2 cellular contexts compared by ENCODE assay signal in genomic region chr12:108289342-108290131, GRCh38.
A peak's percentile ranks its signal among the peaks of the same experiment; 100 is the strongest.
TF ChIP-seq lines count a peak whose summit lies in the region.

No MANE protein-coding gene starts in this region.

TF ChIP-seq in HCT116, 20 proteins besides CTCF, POLR2A, EP300 and RAD21:
- TF ChIP-seq, protein P1, sequence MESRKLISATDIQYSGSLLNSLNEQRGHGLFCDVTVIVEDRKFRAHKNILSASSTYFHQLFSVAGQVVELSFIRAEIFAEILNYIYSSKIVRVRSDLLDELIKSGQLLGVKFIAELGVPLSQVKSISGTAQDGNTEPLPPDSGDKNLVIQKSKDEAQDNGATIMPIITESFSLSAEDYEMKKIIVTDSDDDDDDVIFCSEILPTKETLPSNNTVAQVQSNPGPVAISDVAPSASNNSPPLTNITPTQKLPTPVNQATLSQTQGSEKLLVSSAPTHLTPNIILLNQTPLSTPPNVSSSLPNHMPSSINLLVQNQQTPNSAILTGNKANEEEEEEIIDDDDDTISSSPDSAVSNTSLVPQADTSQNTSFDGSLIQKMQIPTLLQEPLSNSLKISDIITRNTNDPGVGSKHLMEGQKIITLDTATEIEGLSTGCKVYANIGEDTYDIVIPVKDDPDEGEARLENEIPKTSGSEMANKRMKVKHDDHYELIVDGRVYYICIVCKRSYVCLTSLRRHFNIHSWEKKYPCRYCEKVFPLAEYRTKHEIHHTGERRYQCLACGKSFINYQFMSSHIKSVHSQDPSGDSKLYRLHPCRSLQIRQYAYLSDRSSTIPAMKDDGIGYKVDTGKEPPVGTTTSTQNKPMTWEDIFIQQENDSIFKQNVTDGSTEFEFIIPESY (IDR thresholded peaks at IDR 0.05; ENCODE audit: extremely low read depth, insufficient replicate concordance, low read length), result no peak
- TF ChIP-seq EZH2 (IDR thresholded peaks at IDR 0.05) (0 out of 2 replicates have a peak, but pooled peaks have one; percentile 28), ELF1 (IDR thresholded peaks at IDR 0.05; ENCODE audit: borderline replicate concordance, low read depth) (no peak), POLR2AphosphoS5 (IDR thresholded peaks at IDR 0.05; ENCODE audit: low read depth, low read length) (no peak)

TF ChIP-seq in endothelial cell of umbilical vein, 7 proteins besides CTCF, POLR2A, EP300 and RAD21:
- no peak for TF ChIP-seq JUN (IDR thresholded peaks at IDR 0.05; ENCODE audit: borderline replicate concordance, insufficient read depth, insufficient read length, low read depth)
- no peak for TF ChIP-seq MYC (IDR thresholded peaks at IDR 0.05; ENCODE audit: low read depth, low read length)
- no peak for TF ChIP-seq POLR2AphosphoS5 (IDR thresholded peaks at IDR 0.05; ENCODE audit: insufficient read depth, low read depth, low read length)
